In genomic region chr12:41932470-41932991, GRCh38 we compare ENCODE assay signal across 8 cellular contexts.
DNase-seq lines count a peak whose midpoint lies in the region; ATAC-seq, FAIRE-seq and TF ChIP-seq lines count a peak whose summit lies in the region.

No MANE protein-coding gene starts in this region.

- H3K79me2 ChIP-seq in HepG2 (ENCODE audit: insufficient read depth, low read length), result no peaks in the 10 kb centered on the region

- TF ChIP-seq CTCF in HepG2 (CRISPR knock-in tag; IDR thresholded peaks at IDR 0.05), result peak; percentile 25; the same call in 1 of the 2 replicates

- in situ Hi-C loops in KBM-7 (cut with MboI; ENCODE audit: low pct_unique_long_range_greater_than_20kb, low sequenced_read_pairs) (no loop called here), HepG2 (cut with HindIII; ENCODE audit: extremely low pct_ligation_motif_present, low pct_unique_long_range_greater_than_20kb) (no loop called here), ACHN (cut with HindIII; ENCODE audit: low pct_ligation_motif_present, low pct_unique_long_range_greater_than_20kb, low sequenced_read_pairs) (no loop called here)

- CTCF ChIA-PET in HepG2 (lab: Yijun Ruan, JAX; ENCODE audit: low intra/inter-chr PET ratio, low total read pairs), result no interaction called here

- no peak overlapping the region for H3K27ac ChIP-seq in HepG2 (ENCODE audit: extremely low read length, insufficient read depth, low read length)

- H3K9ac ChIP-seq in HepG2 (ENCODE audit: insufficient read depth, low read depth, low read length), result no peak overlapping the region

- TF ChIP-seq RAD21 in HepG2 (CRISPR knock-in tag; IDR thresholded peaks at IDR 0.05), result no peak

- no peak for FAIRE-seq in HepG2 (lab: Jason Lieb, UNC)

- H3K9me3 ChIP-seq in HepG2 (ENCODE audit: low read length), result no peaks in the 10 kb centered on the region

- ATAC-seq in HepG2, result peak; percentile 98

- H4K20me1 ChIP-seq in HepG2 (ENCODE audit: insufficient read depth, low read length), result no peaks in the 10 kb centered on the region

- intact Hi-C loops in HepG2 (cut with micrococcal nuclease; ENCODE audit: unreplicated experiment), result no loop called here

- peak overlapping the region; percentile 27 for H2AFZ ChIP-seq in HepG2 (ENCODE audit: low read length)

- DNase-seq in stimulated activated CD4-positive, alpha-beta T cell treated with anti-CD3 and anti-CD28 coated beads, Interleukin-12 subunit alpha, Interleukin-12 subunit beta, amount 100 ng/mL, for 4 hours, result peak; percentile 3
- no peak for DNase-seq in stimulated activated CD4-positive, alpha-beta T cell treated with anti-CD3 and anti-CD28 coated beads, Interleukin-1b, Interleukin-23, amount 100 ng/mL, for 48 hours
- DNase-seq in KBM-7 (peak; percentile 98), RPMI8226 (peak; percentile 74), dermis microvascular lymphatic vessel endothelial cell (ENCODE audit: low read depth in 2 of 2) (peak; percentile 9 to 89), HepG2 (ENCODE audit: low spot score) (no peak), ACHN (no peak)
- peak; percentile 31 for DNase-seq in stimulated activated CD8-positive, alpha-beta memory T cell treated with anti-CD3 and anti-CD28 coated beads, Interleukin-4, amount 100 ng/mL, for 48 hours

- H3K36me3 ChIP-seq in HepG2 (replicated peaks in 1 of 2; ENCODE audit: control insufficient read depth in 1 of 2, insufficient read depth in 2 of 2, low read length in 2 of 2), result no peaks in the 10 kb centered on the region

- H3K4me2 ChIP-seq in HepG2 (ENCODE audit: low read depth, low read length), result peak overlapping the region; percentile 62

- peak overlapping the region; percentile 27 to 61 (median 45); a peak in 5 of 6 replicates for H3K4me3 ChIP-seq in HepG2 (replicated peaks in 1 of 3; ENCODE audit: insufficient read depth in 1 of 3, low read depth in 2 of 3, low read length in 3 of 3)

- POLR2A ChIA-PET in HepG2 (lab: Yijun Ruan, JAX), result no interaction called here

- TF ChIP-seq EP300 in HepG2 (IDR thresholded peaks at IDR 0.05; ENCODE audit: low read depth in 2 of 2, low read length in 2 of 2) (no peak), HepG2 (CRISPR knock-in tag; IDR thresholded peaks at IDR 0.05; ENCODE audit: borderline replicate concordance) (no peak)

- no peak for TF ChIP-seq POLR2A in HepG2 (IDR thresholded peaks at IDR 0.05; ENCODE audit: insufficient read depth in 1 of 2, low read depth in 2 of 2, low read length in 2 of 2)

- no peaks in the 10 kb centered on the region for H3K4me1 ChIP-seq in HepG2 (ENCODE audit: insufficient read depth, low read length)

- no TSS peak for BruUV-seq in HepG2 (replicated peaks; lab: Mats Ljungman, UMichigan)

- H3K27me3 ChIP-seq in HepG2 (ENCODE audit: control insufficient read depth in 1 of 2, insufficient read depth in 2 of 2, low read length in 2 of 2), result peaks cover 0 to 3% of the 10 kb centered on the region in 2 experiments; a peak in 2 of 5 replicates

- WGBS in HepG2 (ENCODE audit: low lambda C conversion rate), result 17% methylated on average over 18 of the region's 35 CpGs

TF ChIP-seq in HepG2, 621 proteins besides CTCF, POLR2A, EP300 and RAD21:
- TF ChIP-seq PATZ1 (CRISPR knock-in tag; IDR thresholded peaks at IDR 0.05), result peak; percentile 34; the same call in 1 of the 2 replicates
- no peak for TF ChIP-seq HDAC2 (CRISPR knock-in tag; IDR thresholded peaks at IDR 0.05)
- peak; percentile 42; the same call in 1 of the 2 replicates for TF ChIP-seq ZMYM4 (CRISPR knock-in tag; IDR thresholded peaks at IDR 0.05)
- 0 out of 2 replicates have a peak, but pooled peaks have one; percentile 21 for TF ChIP-seq ZNF547 (CRISPR knock-in tag; IDR thresholded peaks at IDR 0.05)
- TF ChIP-seq, protein P1, sequence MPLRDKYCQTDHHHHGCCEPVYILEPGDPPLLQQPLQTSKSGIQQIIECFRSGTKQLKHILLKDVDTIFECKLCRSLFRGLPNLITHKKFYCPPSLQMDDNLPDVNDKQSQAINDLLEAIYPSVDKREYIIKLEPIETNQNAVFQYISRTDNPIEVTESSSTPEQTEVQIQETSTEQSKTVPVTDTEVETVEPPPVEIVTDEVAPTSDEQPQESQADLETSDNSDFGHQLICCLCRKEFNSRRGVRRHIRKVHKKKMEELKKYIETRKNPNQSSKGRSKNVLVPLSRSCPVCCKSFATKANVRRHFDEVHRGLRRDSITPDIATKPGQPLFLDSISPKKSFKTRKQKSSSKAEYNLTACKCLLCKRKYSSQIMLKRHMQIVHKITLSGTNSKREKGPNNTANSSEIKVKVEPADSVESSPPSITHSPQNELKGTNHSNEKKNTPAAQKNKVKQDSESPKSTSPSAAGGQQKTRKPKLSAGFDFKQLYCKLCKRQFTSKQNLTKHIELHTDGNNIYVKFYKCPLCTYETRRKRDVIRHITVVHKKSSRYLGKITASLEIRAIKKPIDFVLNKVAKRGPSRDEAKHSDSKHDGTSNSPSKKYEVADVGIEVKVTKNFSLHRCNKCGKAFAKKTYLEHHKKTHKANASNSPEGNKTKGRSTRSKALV (CRISPR knock-in tag; IDR thresholded peaks at IDR 0.05), result peak; percentile 86
- TF ChIP-seq NCOA2 (CRISPR knock-in tag; IDR thresholded peaks at IDR 0.05), result no peak
- TF ChIP-seq, protein P2, sequence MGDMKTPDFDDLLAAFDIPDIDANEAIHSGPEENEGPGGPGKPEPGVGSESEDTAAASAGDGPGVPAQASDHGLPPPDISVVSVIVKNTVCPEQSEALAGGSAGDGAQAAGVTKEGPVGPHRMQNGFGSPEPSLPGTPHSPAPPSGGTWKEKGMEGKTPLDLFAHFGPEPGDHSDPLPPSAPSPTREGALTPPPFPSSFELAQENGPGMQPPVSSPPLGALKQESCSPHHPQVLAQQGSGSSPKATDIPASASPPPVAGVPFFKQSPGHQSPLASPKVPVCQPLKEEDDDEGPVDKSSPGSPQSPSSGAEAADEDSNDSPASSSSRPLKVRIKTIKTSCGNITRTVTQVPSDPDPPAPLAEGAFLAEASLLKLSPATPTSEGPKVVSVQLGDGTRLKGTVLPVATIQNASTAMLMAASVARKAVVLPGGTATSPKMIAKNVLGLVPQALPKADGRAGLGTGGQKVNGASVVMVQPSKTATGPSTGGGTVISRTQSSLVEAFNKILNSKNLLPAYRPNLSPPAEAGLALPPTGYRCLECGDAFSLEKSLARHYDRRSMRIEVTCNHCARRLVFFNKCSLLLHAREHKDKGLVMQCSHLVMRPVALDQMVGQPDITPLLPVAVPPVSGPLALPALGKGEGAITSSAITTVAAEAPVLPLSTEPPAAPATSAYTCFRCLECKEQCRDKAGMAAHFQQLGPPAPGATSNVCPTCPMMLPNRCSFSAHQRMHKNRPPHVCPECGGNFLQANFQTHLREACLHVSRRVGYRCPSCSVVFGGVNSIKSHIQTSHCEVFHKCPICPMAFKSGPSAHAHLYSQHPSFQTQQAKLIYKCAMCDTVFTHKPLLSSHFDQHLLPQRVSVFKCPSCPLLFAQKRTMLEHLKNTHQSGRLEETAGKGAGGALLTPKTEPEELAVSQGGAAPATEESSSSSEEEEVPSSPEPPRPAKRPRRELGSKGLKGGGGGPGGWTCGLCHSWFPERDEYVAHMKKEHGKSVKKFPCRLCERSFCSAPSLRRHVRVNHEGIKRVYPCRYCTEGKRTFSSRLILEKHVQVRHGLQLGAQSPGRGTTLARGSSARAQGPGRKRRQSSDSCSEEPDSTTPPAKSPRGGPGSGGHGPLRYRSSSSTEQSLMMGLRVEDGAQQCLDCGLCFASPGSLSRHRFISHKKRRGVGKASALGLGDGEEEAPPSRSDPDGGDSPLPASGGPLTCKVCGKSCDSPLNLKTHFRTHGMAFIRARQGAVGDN (CRISPR knock-in tag; IDR thresholded peaks at IDR 0.05), result peak; percentile 48
- TF ChIP-seq, protein P3, sequence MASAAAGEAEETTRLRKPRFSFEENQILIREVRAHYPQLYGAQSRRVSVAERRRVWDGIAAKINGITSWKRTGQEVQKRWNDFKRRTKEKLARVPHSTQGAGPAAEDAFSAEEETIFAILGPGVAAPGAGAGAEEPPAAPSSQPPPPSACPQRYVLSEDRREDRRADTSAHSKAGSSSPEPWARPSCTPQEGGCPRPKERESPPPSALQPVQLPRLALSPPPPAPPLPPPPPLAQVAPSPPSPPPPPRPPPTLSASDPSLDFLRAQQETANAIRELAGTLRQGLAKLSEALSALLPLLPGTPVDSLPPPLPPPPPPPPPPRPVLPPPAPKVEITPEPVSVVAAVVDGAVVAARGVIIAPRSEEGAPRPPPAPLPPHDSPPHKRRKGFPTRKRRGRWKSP (CRISPR knock-in tag; IDR thresholded peaks at IDR 0.05), result peak; percentile 86
- peak; percentile 67 for TF ChIP-seq ZNF143 (CRISPR knock-in tag; IDR thresholded peaks at IDR 0.05)
- no peak for TF ChIP-seq ZNF484 (CRISPR knock-in tag; IDR thresholded peaks at IDR 0.05; ENCODE audit: borderline replicate concordance, low read depth)
- peak; percentile 62; the same call in 1 of the 2 replicates for TF ChIP-seq GABPB1 (CRISPR knock-in tag; IDR thresholded peaks at IDR 0.05)
- peak; percentile 17 for TF ChIP-seq XRCC5 (optimal IDR thresholded peaks at IDR 0.05; ENCODE audit: low read length)

Comparison
In these comparisons a context has a peak if more than half of its experiments do, and no peak if none do; other contexts are left out.
1. DNase-seq: peak in stimulated activated CD4-positive, alpha-beta T cell treated with anti-CD3 and anti-CD28 coated beads, Interleukin-12 subunit alpha, Interleukin-12 subunit beta, amount 100 ng/mL, for 4 hours (single experiment), KBM-7 (single experiment), RPMI8226 (single experiment), dermis microvascular lymphatic vessel endothelial cell (2 of 2) and stimulated activated CD8-positive, alpha-beta memory T cell treated with anti-CD3 and anti-CD28 coated beads, Interleukin-4, amount 100 ng/mL, for 48 hours (single experiment); none in stimulated activated CD4-positive, alpha-beta T cell treated with anti-CD3 and anti-CD28 coated beads, Interleukin-1b, Interleukin-23, amount 100 ng/mL, for 48 hours (single experiment), HepG2 (single experiment) and ACHN (single experiment).